Comparison of ENCODE assay signal across 9 cellular contexts in genomic region chr22:36457688-36458450, GRCh38. TPM values are rescaled to one million over a fixed set of nuclear protein-coding genes. Genes with fewer than 3 reads are reported as not detected.
DNase-seq lines count a peak whose midpoint lies in the region; ATAC-seq and TF ChIP-seq lines count a peak whose summit lies in the region.
"Had no signal": no experiment of that assay in that cellular context is flagged by ENCODE, and none has a peak within 500 bp of the region (broad histone marks: within the 10 kb centered on the region; RNA-seq: fewer than 3 reads in every experiment).

No MANE protein-coding gene starts in this region.

- no peak for TF ChIP-seq POLR2A in tibial nerve (IDR thresholded peaks at IDR 0.05)

- H3K4me3 Mint-ChIP-seq in mesothelial cell of epicardium: no peak overlapping the region
- H3K4me3 Mint-ChIP-seq: activated CD4-positive, alpha-beta memory T cell treated with anti-CD3 and anti-CD28 coated beads, Interleukin-2, amount 10 ng/mL, durations not matched to agents 7 days and 5 days had no signal

- ATAC-seq in HG02970 (IDR thresholded peaks at IDR 0.05; ENCODE audit: low FRiP score, unreplicated experiment) (no peak), GM18502 (IDR thresholded peaks at IDR 0.05; ENCODE audit: poor library complexity, unreplicated experiment) (no peak), HG03520 (IDR thresholded peaks at IDR 0.05; ENCODE audit: unreplicated experiment) (no peak)

- no peaks in the 10 kb centered on the region for H3K36me3 ChIP-seq in duodenal mucosa (ENCODE audit: control insufficient read depth in 1 of 2, insufficient read depth in 2 of 2, low read length in 2 of 2)
- no peaks in the 10 kb centered on the region for H3K36me3 ChIP-seq in tibial nerve

- H3K9me3 ChIP-seq in duodenal mucosa (ENCODE audit: control insufficient read depth in 1 of 2, low read length in 2 of 2) (no peaks in the 10 kb centered on the region), tibial nerve (no peaks in the 10 kb centered on the region)

- 43% methylated on average over 13 to 14 of the region's 14 CpGs for WGBS in tibial nerve, 2 donors

- peak overlapping the region; percentile 73 for H3K27ac Mint-ChIP-seq in mesothelial cell of epicardium
- H3K27ac Mint-ChIP-seq: activated CD4-positive, alpha-beta memory T cell treated with anti-CD3 and anti-CD28 coated beads, Interleukin-2, amount 10 ng/mL, durations not matched to agents 7 days and 5 days had no signal

- no peak overlapping the region for H3K9ac ChIP-seq in duodenal mucosa (ENCODE audit: low read depth in 1 of 2, low read length in 2 of 2)

- H3K27ac ChIP-seq in duodenal mucosa (ENCODE audit: low read depth, low read length): peak overlapping the region; percentile 34
- H3K27ac ChIP-seq in tibial nerve: peak overlapping the region; percentile 33 to 79 (median 64)

- H3K27me3 Mint-ChIP-seq in mesothelial cell of epicardium (ENCODE audit: low read depth): no peaks in the 10 kb centered on the region
- H3K27me3 Mint-ChIP-seq: activated CD4-positive, alpha-beta memory T cell treated with anti-CD3 and anti-CD28 coated beads, Interleukin-2, amount 10 ng/mL, durations not matched to agents 7 days and 5 days had no signal

- H3K36me3 Mint-ChIP-seq in mesothelial cell of epicardium: no peaks in the 10 kb centered on the region

- peak in 1 of 2 donors; percentile 65 for TF ChIP-seq EP300 in tibial nerve (IDR thresholded peaks at IDR 0.05)

- H3K27me3 ChIP-seq in duodenal mucosa (ENCODE audit: control insufficient read depth in 1 of 2, insufficient read depth in 2 of 2, low read length in 2 of 2) (no peaks in the 10 kb centered on the region), tibial nerve (no peaks in the 10 kb centered on the region)

- H3K4me1 ChIP-seq in duodenal mucosa (ENCODE audit: control insufficient read depth in 1 of 2, insufficient read depth in 2 of 2, low read length in 2 of 2) (peaks cover 12 to 24% of the 10 kb centered on the region in 2 donors), tibial nerve (peaks cover 0 to 30% (median 7%) of the 10 kb centered on the region in 4 donors)

- H3K4me3 ChIP-seq in duodenal mucosa (ENCODE audit: low read depth in 1 of 2, low read length in 2 of 2) (no peak overlapping the region), tibial nerve (no peak overlapping the region)

- H3K4me1 Mint-ChIP-seq in mesothelial cell of epicardium: peaks cover 35% of the 10 kb centered on the region

- DNase-seq in KBM-7 (peak; percentile 31), mesothelial cell of epicardium (ENCODE audit: low spot score in 2 of 2, unreplicated experiment in 2 of 2) (no peak), tibial nerve (ENCODE audit: low spot score in 2 of 2) (no peak)
- DNase-seq: activated CD4-positive, alpha-beta memory T cell treated with anti-CD3 and anti-CD28 coated beads, Interleukin-2, amount 10 ng/mL, durations not matched to agents 7 days and 5 days; NCI-H1048 had no signal

- in situ Hi-C loops in KBM-7 (cut with MboI; ENCODE audit: low pct_unique_long_range_greater_than_20kb, low sequenced_read_pairs): no loop called here

- TF ChIP-seq CTCF in mesothelial cell of epicardium (IDR thresholded peaks at IDR 0.05; ENCODE audit: unreplicated experiment) (no peak), tibial nerve (IDR thresholded peaks at IDR 0.05) (no peak)

- no peaks in the 10 kb centered on the region for H3K9me3 Mint-ChIP-seq in mesothelial cell of epicardium
- H3K9me3 Mint-ChIP-seq: activated CD4-positive, alpha-beta memory T cell treated with anti-CD3 and anti-CD28 coated beads, Interleukin-2, amount 10 ng/mL, durations not matched to agents 7 days and 5 days had no signal

RNA-seq across cellular contexts. Expression of gene TXN2, which starts 23.6 kb away (rescaled TPM):
- total RNA-seq in mesothelial cell of epicardium (54.9 to 64.1 TPM (median 59.1 TPM) in 3 replicates), tibial nerve (10 to 100 TPM; 50.4 to 83.5 (median 68.0) TPM)

RNA-seq across cellular contexts. Expression of gene FOXRED2, which starts 49.0 kb away (rescaled TPM):
- total RNA-seq in mesothelial cell of epicardium (39.8 to 43.9 TPM (median 39.9 TPM) in 3 replicates), tibial nerve (10 to 100 TPM in 3 of 4 donors, 1 to 10 TPM in 1; 3.1 to 13.7 (median 13.1) TPM)
